ENCODE assay signal across 21 cellular contexts in the genomic region with DNA sequence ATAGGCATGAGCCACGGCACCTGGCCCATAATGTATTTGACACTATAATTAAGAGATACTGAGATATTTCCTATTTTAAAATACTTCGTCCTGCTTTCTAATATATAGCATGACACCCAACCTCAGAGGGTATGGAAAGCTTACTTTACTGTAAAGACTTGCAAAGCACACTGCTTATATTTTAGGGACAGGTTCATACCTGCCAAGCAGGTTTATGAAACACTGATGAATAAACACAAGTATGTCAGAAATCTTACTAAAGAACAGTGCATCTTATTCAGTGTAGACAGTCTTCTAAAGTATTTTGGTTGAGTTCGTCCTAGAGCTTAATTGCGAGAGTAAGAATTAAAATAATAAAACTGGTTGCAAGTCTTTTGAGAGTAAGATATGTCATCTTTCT.
"Had no signal": no experiment of that assay in that cellular context is flagged by ENCODE, and none has a peak within 500 bp of the region (broad histone marks: within the 10 kb centered on the region; RNA-seq: fewer than 3 reads in every experiment).

No MANE protein-coding gene starts in this region.

- DNase-seq: activated CD4-positive, alpha-beta T cell treated with anti-CD3 and anti-CD28 coated beads, Interleukin-2, amount 10 ng/mL, durations not matched to agents 7 days and 5 days; activated CD4-positive, CD25-positive, alpha-beta regulatory T cell treated with anti-CD3 and anti-CD28 coated beads, Interleukin-2, amount 50 U/mL, for 72 hours; activated CD8-positive, alpha-beta T cell treated with anti-CD3 and anti-CD28 coated beads for 36 hours; activated naive CD8-positive, alpha-beta T cell treated with anti-CD3 and anti-CD28 coated beads, Interleukin-2, amount 50 U/mL, for 24 hours; activated T-cell treated with anti-CD3 and anti-CD28 coated beads, Interleukin-2, amount 50 U/mL, for 4 hours; amygdala; erythroblast; foreskin melanocyte; heart right ventricle; left ventricle myocardium superior; naive B cell; nephron progenitor cell; retina; stimulated activated CD4-positive, alpha-beta T cell treated with anti-CD3 and anti-CD28 coated beads, Interleukin-4, amount 100 ng/mL, for 24 hours; stimulated activated naive CD8-positive, alpha-beta T cell treated with anti-CD3 and anti-CD28 coated beads, Interleukin-15, amount 100 ng/mL, for 72 hours; T-helper 2 cell; tibial artery had no signal

- H3K4me3 ChIP-seq: heart right ventricle, skin epidermis, tibial artery had no signal

- ATAC-seq: activated CD8-positive, alpha-beta T cell treated with anti-CD3 and anti-CD28 coated beads for 36 hours; activated naive CD8-positive, alpha-beta T cell treated with anti-CD3 and anti-CD28 coated beads, Interleukin-2, amount 50 U/mL, for 24 hours; activated T-cell treated with anti-CD3 and anti-CD28 coated beads, Interleukin-2, amount 50 U/mL, for 4 hours; heart right ventricle; left ventricle myocardium superior; sciatic nerve; stimulated activated memory B cell treated with anti-CD40 and anti-IgM and Interleukin-4, amounts not matched to agents 10 μg/mL and 1 μg/mL and 100 μg/mL, for 72 hours; stimulated activated naive CD8-positive, alpha-beta T cell treated with anti-CD3 and anti-CD28 coated beads, Interleukin-15, amount 100 ng/mL, for 72 hours had no signal

- H3K27me3 ChIP-seq: heart right ventricle, neutrophil, tibial artery had no signal

- H3K27ac ChIP-seq: neutrophil, tibial artery had no signal

- H3K36me3 ChIP-seq: heart right ventricle, neutrophil, tibial artery had no signal

- H3K9me3 ChIP-seq: heart right ventricle, neutrophil, tibial artery had no signal
